In the genomic region with DNA sequence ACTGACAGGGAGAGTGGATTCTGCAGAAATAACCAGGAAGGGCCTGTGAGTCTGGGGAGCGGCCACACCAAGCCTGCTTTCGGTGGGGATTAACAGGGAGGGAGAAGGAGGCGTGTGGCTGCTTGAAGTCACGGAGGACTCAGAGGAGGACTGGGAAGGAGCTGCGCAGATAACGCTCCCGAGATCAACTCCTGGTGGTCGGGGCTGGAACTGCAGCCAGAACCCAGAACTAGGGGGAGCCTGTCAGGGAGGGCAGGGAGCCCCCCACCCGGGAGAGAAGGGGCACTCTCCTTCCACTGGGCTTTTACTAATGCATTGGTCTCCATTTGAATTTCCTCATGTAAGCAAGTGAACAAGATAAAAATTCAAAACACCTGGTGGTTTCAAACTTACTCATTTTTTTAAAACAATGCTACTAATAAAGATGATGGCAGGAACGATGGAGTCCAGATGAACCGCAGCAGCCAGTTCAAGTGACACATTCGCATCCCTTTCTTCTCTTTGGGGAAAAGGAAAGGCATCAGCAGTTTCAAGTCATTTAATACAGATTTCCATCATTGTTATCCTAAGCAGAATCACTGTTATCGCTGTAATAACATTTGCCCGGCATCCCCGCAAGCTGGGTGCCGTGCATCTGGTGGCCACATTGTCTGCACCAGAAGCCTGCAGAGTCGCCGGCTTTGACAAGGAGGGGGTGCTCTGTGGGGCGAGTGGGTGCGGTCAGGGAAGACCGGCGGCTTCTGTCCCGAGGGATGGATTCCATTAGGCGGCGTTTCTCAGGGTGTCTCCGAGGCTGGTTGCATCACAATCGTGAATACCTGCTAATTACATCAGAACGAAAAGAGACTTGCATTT, we compare ENCODE assay signal across 8 cellular contexts.
DNase-seq lines count a peak whose midpoint lies in the region; ATAC-seq and TF ChIP-seq lines count a peak whose summit lies in the region.

No MANE protein-coding gene starts in this region.

- H3K4me1 ChIP-seq in DOHH2 (ENCODE audit: control insufficient read depth, low read length) (no peaks in the 10 kb centered on the region), Loucy (ENCODE audit: insufficient read depth, low read length, poor library complexity, severe bottlenecking) (peaks cover 13% of the 10 kb centered on the region), neutrophil (ENCODE audit: control insufficient read depth in 1 of 2, insufficient read depth in 1 of 2, low read depth in 1 of 2, low read length in 1 of 2) (no peaks in the 10 kb centered on the region), uterus (no peaks in the 10 kb centered on the region), ovary (ENCODE audit: insufficient read depth) (no peaks in the 10 kb centered on the region)

- H2AFZ ChIP-seq in Loucy (ENCODE audit: low read length), result peak overlapping the region; percentile 47; the same call in 1 of the 2 replicates

- H3K79me2 ChIP-seq in DOHH2 (ENCODE audit: control insufficient read depth, low read length), result no peaks in the 10 kb centered on the region
- no peaks in the 10 kb centered on the region for H3K79me2 ChIP-seq in Loucy (ENCODE audit: insufficient read depth, low read length)

- TF ChIP-seq EP300 in ovary (IDR thresholded peaks at IDR 0.05), result no peak

- H3K36me3 Mint-ChIP-seq in activated CD8-positive, alpha-beta memory T cell treated with anti-CD3 and anti-CD28 coated beads, Interleukin-2, amount 10 ng/mL, durations not matched to agents 7 days and 5 days, result no peaks in the 10 kb centered on the region

- H3K27ac Mint-ChIP-seq in activated CD8-positive, alpha-beta memory T cell treated with anti-CD3 and anti-CD28 coated beads, Interleukin-2, amount 10 ng/mL, durations not matched to agents 7 days and 5 days, result no peak overlapping the region

- H3K27me3 Mint-ChIP-seq in activated CD8-positive, alpha-beta memory T cell treated with anti-CD3 and anti-CD28 coated beads, Interleukin-2, amount 10 ng/mL, durations not matched to agents 7 days and 5 days, result peaks cover 29% of the 10 kb centered on the region

- no peak for TF ChIP-seq POLR2A in uterus (IDR thresholded peaks at IDR 0.05)
- TF ChIP-seq POLR2A in ovary (IDR thresholded peaks at IDR 0.05), result no peak

- no peak overlapping the region for H3K27ac ChIP-seq in DOHH2 (ENCODE audit: low read depth, low read length)
- no peak overlapping the region for H3K27ac ChIP-seq in neutrophil
- H3K27ac ChIP-seq in uterus, result no peak overlapping the region
- H3K27ac ChIP-seq in ovary, result no peak overlapping the region

- H3K4me1 Mint-ChIP-seq in activated CD8-positive, alpha-beta memory T cell treated with anti-CD3 and anti-CD28 coated beads, Interleukin-2, amount 10 ng/mL, durations not matched to agents 7 days and 5 days, result peaks cover 6% of the 10 kb centered on the region

- WGBS in ovary, 3 donors, result 8 to 16% (median 10%) methylated on average over 28 of the region's 28 CpGs

- H3K9ac ChIP-seq in Loucy (ENCODE audit: low read depth, low read length, poor library complexity, severe bottlenecking), result no peak overlapping the region

- peaks cover 3% of the 10 kb centered on the region; the same call in 1 of the 2 replicates for H3K27me3 ChIP-seq in DOHH2 (ENCODE audit: control insufficient read depth, low read length)
- H3K27me3 ChIP-seq in Loucy (ENCODE audit: insufficient read depth, low read length, poor library complexity, severe bottlenecking), result no peaks in the 10 kb centered on the region
- H3K27me3 ChIP-seq in neutrophil, result peaks cover 61% of the 10 kb centered on the region
- peaks cover 0 to 22% of the 10 kb centered on the region in 2 donors for H3K27me3 ChIP-seq in uterus
- H3K27me3 ChIP-seq in ovary, result no peaks in the 10 kb centered on the region

- H3K9me2 ChIP-seq in DOHH2 (replicated peaks; ENCODE audit: control insufficient read depth, low read length), result no peaks in the 10 kb centered on the region
- no peaks in the 10 kb centered on the region for H3K9me2 ChIP-seq in Loucy (replicated peaks; ENCODE audit: low read depth, low read length)

- intact Hi-C loops in uterus (cut with DNase I; ENCODE audit: low total_unique reads) (no loop called here), ovary (cut with DNase I) (loop anchor here in 1 of 4 donors (5.0 kb wide), 2 partner anchors 189 to 1046 kb away; no protein-coding TSS in a partner anchor)

- H3K9me3 Mint-ChIP-seq in activated CD8-positive, alpha-beta memory T cell treated with anti-CD3 and anti-CD28 coated beads, Interleukin-2, amount 10 ng/mL, durations not matched to agents 7 days and 5 days (ENCODE audit: low read depth), result no peaks in the 10 kb centered on the region

- no peak for ATAC-seq in activated CD8-positive, alpha-beta memory T cell treated with anti-CD3 and anti-CD28 coated beads, Interleukin-2, amount 10 ng/mL, durations not matched to agents 7 days and 5 days

- no peaks in the 10 kb centered on the region for H3K9me3 ChIP-seq in DOHH2 (ENCODE audit: control insufficient read depth, insufficient read depth, low read length)
- no peaks in the 10 kb centered on the region for H3K9me3 ChIP-seq in Loucy (ENCODE audit: insufficient read depth, low read depth, low read length)
- no peaks in the 10 kb centered on the region for H3K9me3 ChIP-seq in neutrophil
- no peaks in the 10 kb centered on the region for H3K9me3 ChIP-seq in uterus
- no peaks in the 10 kb centered on the region for H3K9me3 ChIP-seq in ovary

- H4K20me1 ChIP-seq in DOHH2 (ENCODE audit: control insufficient read depth, insufficient read depth, low read depth, low read length), result no peaks in the 10 kb centered on the region
- H4K20me1 ChIP-seq in Loucy (ENCODE audit: insufficient read depth, low read length, poor library complexity, severe bottlenecking), result no peaks in the 10 kb centered on the region

- H3K4me3 ChIP-seq in DOHH2 (ENCODE audit: low read length) (no peak overlapping the region), Loucy (ENCODE audit: low read length, poor library complexity, severe bottlenecking) (no peak overlapping the region), fibroblast of pulmonary artery (replicated peaks; ENCODE audit: low read depth, low read length) (peak overlapping the region; percentile 17), neutrophil (ENCODE audit: low read depth in 1 of 2, low read length in 1 of 2) (no peak overlapping the region), uterus (no peak overlapping the region), ovary (no peak overlapping the region)

- TF ChIP-seq CTCF in DOHH2 (IDR thresholded peaks at IDR 0.05; ENCODE audit: low read depth, low read length, poor library complexity, severe bottlenecking) (peak; percentile 81), Loucy (conservative IDR thresholded peaks at IDR 0.05; ENCODE audit: low read length) (peak; percentile 92), fibroblast of pulmonary artery (IDR thresholded peaks at IDR 0.05; ENCODE audit: low read length, missing control alignments) (peak; percentile 89), neutrophil (IDR thresholded peaks at IDR 0.05) (peak; percentile 45), uterus (IDR thresholded peaks at IDR 0.05) (peak; percentile 33 to 49 (median 38)), ovary (IDR thresholded peaks at IDR 0.05) (no peak)

- CTCF ChIA-PET in activated CD8-positive, alpha-beta memory T cell treated with anti-CD3 and anti-CD28 coated beads, Interleukin-2, amount 10 ng/mL, durations not matched to agents 7 days and 5 days (lab: Charles Lee), result interaction anchor here (1.4 to 1.7 kb wide), 2 partner anchors 197 to 302 kb away, joined by 3 to 5 read pairs; no protein-coding TSS in a partner anchor

- H3K4me2 ChIP-seq in DOHH2 (ENCODE audit: low read length), result no peak overlapping the region
- no peak overlapping the region for H3K4me2 ChIP-seq in Loucy (ENCODE audit: low read depth, low read length, poor library complexity, severe bottlenecking)

- no peaks in the 10 kb centered on the region for H3K36me3 ChIP-seq in DOHH2 (ENCODE audit: control insufficient read depth, low read length)
- H3K36me3 ChIP-seq in Loucy (ENCODE audit: insufficient read depth, low read length), result no peaks in the 10 kb centered on the region
- H3K36me3 ChIP-seq in neutrophil, result no peaks in the 10 kb centered on the region
- no peaks in the 10 kb centered on the region for H3K36me3 ChIP-seq in uterus
- H3K36me3 ChIP-seq in ovary, result no peaks in the 10 kb centered on the region

- DNase-seq in activated CD8-positive, alpha-beta memory T cell treated with anti-CD3 and anti-CD28 coated beads, Interleukin-2, amount 10 ng/mL, durations not matched to agents 7 days and 5 days, result peak; percentile 56
- peak; percentile 72 for DNase-seq in fibroblast of pulmonary artery (ENCODE audit: low read depth)
- peak in 1 of 2 donors; percentile 27 for DNase-seq in uterus
- DNase-seq in occipital lobe (lab: John Stamatoyannopoulos, UW), result no peak
- no peak for DNase-seq in ovary

- H3F3A ChIP-seq in DOHH2 (ENCODE audit: control insufficient read depth, insufficient read depth) (no peaks in the 10 kb centered on the region; the same call in 1 of the 2 replicates), Loucy (ENCODE audit: low read depth) (no peaks in the 10 kb centered on the region)

- no peak overlapping the region for H3K4me3 Mint-ChIP-seq in activated CD8-positive, alpha-beta memory T cell treated with anti-CD3 and anti-CD28 coated beads, Interleukin-2, amount 10 ng/mL, durations not matched to agents 7 days and 5 days

Comparison
In these comparisons a context has a peak if more than half of its experiments do, and no peak if none do; other contexts are left out.
1. CTCF ChIP-seq: peak in DOHH2 (single experiment), Loucy (single experiment), fibroblast of pulmonary artery (single experiment), neutrophil (single experiment) and uterus (4 of 4); none in ovary (0 of 3).
2. DNase-seq: peak in activated CD8-positive, alpha-beta memory T cell treated with anti-CD3 and anti-CD28 coated beads, Interleukin-2, amount 10 ng/mL, durations not matched to agents 7 days and 5 days (single experiment) and fibroblast of pulmonary artery (single experiment); none in occipital lobe (single experiment) and ovary (0 of 5).